8 cellular contexts compared by ENCODE assay signal in the genomic region with DNA sequence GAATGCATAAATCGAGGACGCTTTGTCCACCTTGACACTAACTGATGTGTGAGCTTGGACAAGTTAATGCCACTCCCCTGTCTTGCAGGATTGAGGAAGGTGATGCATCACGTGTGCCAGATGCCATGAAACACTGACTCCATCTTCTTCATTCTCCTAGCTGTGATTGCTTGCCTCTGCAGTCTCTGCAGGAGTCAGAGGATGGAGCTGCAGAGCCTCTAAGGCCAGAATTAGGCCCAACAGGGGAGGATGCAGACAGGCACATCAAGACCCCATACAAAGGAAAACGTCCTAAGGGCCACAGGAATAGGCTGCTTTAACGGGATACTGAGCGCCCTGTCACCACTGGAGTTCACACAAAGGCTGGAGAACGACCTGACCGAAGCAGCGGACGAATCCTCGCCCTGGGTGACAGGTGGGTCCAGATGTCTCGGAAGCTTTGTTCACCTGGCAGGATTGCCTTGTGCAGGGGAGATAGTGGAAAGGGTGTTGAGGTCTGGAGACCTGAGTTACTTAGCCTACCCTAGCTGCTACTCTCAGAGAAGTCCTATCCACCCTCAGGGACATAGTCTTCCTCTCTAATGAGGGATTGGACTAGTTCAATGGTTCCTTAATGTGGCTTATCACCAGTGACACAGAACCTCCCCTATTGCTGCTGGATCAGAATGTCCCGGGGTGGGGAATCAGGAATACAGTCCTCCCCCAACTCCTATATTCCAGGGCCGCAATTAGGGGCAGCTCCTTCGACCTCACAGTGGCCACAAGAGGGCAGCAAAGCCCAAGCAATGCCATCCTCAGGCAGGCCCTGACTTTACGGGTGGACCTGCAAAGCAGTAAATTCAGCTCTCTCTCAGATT. TPM values are rescaled to one million over a fixed set of nuclear protein-coding genes. Genes with fewer than 3 reads are reported as not detected.
A peak's percentile ranks its signal among the peaks of the same experiment; 100 is the strongest.
DNase-seq lines count a peak whose midpoint lies in the region; ATAC-seq and TF ChIP-seq lines count a peak whose summit lies in the region.

No MANE protein-coding gene starts in this region.

- H2AK5ac ChIP-seq in IMR-90 (ENCODE audit: low read depth, low read length) = no peak overlapping the region

- no peak overlapping the region for H3K14ac ChIP-seq in IMR-90 (replicated peaks; ENCODE audit: low read depth, low read length)

- H3K36me3 Mint-ChIP-seq in activated T-cell treated with anti-CD3 and anti-CD28 coated beads, Interleukin-2, amount 50 U/mL, for 4 hours (ENCODE audit: insufficient read depth) = no peaks in the 10 kb centered on the region

- dilution Hi-C loops in IMR-90 (cut with HindIII; ENCODE audit: low sequenced_read_pairs, unreplicated experiment) = no loop called here

- peak overlapping the region; percentile 62 for H2AFZ ChIP-seq in IMR-90 (replicated peaks; ENCODE audit: low read length, poor library complexity)

- H3K27me3 Mint-ChIP-seq in activated T-cell treated with anti-CD3 and anti-CD28 coated beads, Interleukin-2, amount 50 U/mL, for 4 hours (ENCODE audit: low read depth) = peaks cover 14% of the 10 kb centered on the region

- no peak overlapping the region for H3K4ac ChIP-seq in IMR-90 (ENCODE audit: low read depth, low read length)

- H4K8ac ChIP-seq in IMR-90 (ENCODE audit: low read depth in 2 of 2, low read length in 2 of 2) = no peak overlapping the region

- no peak overlapping the region for H3K27ac ChIP-seq in IMR-90 (ENCODE audit: insufficient read depth, low read length)
- H3K27ac ChIP-seq in Peyer's patch = no peak overlapping the region
- no peak overlapping the region for H3K27ac ChIP-seq in neutrophil
- H3K27ac ChIP-seq in suprapubic skin = no peak overlapping the region

- H2BK15ac ChIP-seq in IMR-90 (ENCODE audit: low read depth, low read length) = no peak overlapping the region

- H3K56ac ChIP-seq in IMR-90 (ENCODE audit: extremely low read depth, insufficient read depth, low read length) = no peak overlapping the region

- TF ChIP-seq POLR2A in IMR-90 (IDR thresholded peaks at IDR 0.05; ENCODE audit: low read depth, low read length) (no peak), Peyer's patch (IDR thresholded peaks at IDR 0.05) (no peak), suprapubic skin (IDR thresholded peaks at IDR 0.05) (no peak)

- no peak for TF ChIP-seq EP300 in suprapubic skin (IDR thresholded peaks at IDR 0.05)

- H3K18ac ChIP-seq in IMR-90 (ENCODE audit: low read depth, low read length) = no peak overlapping the region

- no peaks in the 10 kb centered on the region; the same call in 1 of the 2 replicates for H3K27me3 ChIP-seq in IMR-90 (ENCODE audit: control insufficient read depth, insufficient read depth, low read length)
- H3K27me3 ChIP-seq in Peyer's patch = no peaks in the 10 kb centered on the region
- peaks cover 44% of the 10 kb centered on the region for H3K27me3 ChIP-seq in neutrophil
- H3K27me3 ChIP-seq in suprapubic skin = no peaks in the 10 kb centered on the region

- no peaks in the 10 kb centered on the region for H4K20me1 ChIP-seq in IMR-90 (ENCODE audit: insufficient read depth, low read length)

- no peak overlapping the region; the same call in 1 of the 2 replicates for H3K23ac ChIP-seq in IMR-90 (ENCODE audit: low read depth, low read length)

- TF ChIP-seq RAD21 in IMR-90 (IDR thresholded peaks at IDR 0.05; ENCODE audit: low read length) = peak; percentile 88

- no peak overlapping the region for H3K4me3 ChIP-seq in IMR-90 (ENCODE audit: insufficient read depth, low read depth, low read length)
- no peak overlapping the region for H3K4me3 ChIP-seq in Peyer's patch
- H3K4me3 ChIP-seq in fibroblast of mammary gland (ENCODE audit: control insufficient read depth, low read depth, low read length) = no peak overlapping the region
- no peak overlapping the region for H3K4me3 ChIP-seq in neutrophil (ENCODE audit: low read depth in 1 of 2, low read length in 1 of 2)
- no peak overlapping the region for H3K4me3 ChIP-seq in suprapubic skin

- TF ChIP-seq CTCF in IMR-90 (conservative IDR thresholded peaks at IDR 0.05; ENCODE audit: low read depth, low read length) (peak; percentile 87), Peyer's patch (IDR thresholded peaks at IDR 0.05) (peak; percentile 34 to 80 (median 78)), fibroblast of mammary gland (conservative IDR thresholded peaks at IDR 0.05; ENCODE audit: control insufficient read depth, insufficient read depth, low read depth, low read length) (peak; percentile 80), neutrophil (IDR thresholded peaks at IDR 0.05) (peak; percentile 48), suprapubic skin (IDR thresholded peaks at IDR 0.05) (peak; percentile 49 to 74)

- H3K4me1 ChIP-seq in IMR-90 (ENCODE audit: control insufficient read depth, insufficient read depth, low read length) (no peaks in the 10 kb centered on the region), Peyer's patch (peaks cover 0 to 7% (median 0%) of the 10 kb centered on the region in 4 donors), neutrophil (ENCODE audit: control insufficient read depth in 1 of 2, insufficient read depth in 1 of 2, low read depth in 1 of 2, low read length in 1 of 2) (peaks cover 6 to 8% of the 10 kb centered on the region in 2 experiments), suprapubic skin (peaks cover 11% of the 10 kb centered on the region)

- no peak overlapping the region for H2BK120ac ChIP-seq in IMR-90 (ENCODE audit: low read depth, low read length)

- H3K9ac ChIP-seq in IMR-90 (ENCODE audit: low read depth, low read length) = no peak overlapping the region

- POLR2A ChIA-PET in IMR-90 (lab: Charles Lee; ENCODE audit: unreplicated experiment) = interaction anchor here (0.5 kb wide), 1 partner anchor 192 kb away, joined by 4 read pairs; no protein-coding TSS in a partner anchor

- in situ Hi-C loops in IMR-90 (cut with MboI; ENCODE audit: low sequenced_read_pairs) = loop anchor here (5.0 to 25.0 kb wide), 4 partner anchors 181 to 816 kb away; no protein-coding TSS in a partner anchor

- DNase-seq in C1 segment of cervical spinal cord (lab: John Stamatoyannopoulos, UW) (peak in 12 of 14 donors; percentile 9 to 73 (median 54)), IMR-90 (peak; percentile 69), Peyer's patch (peak; percentile 58 to 88 (median 78)), fibroblast of mammary gland (ENCODE audit: low read depth) (peak; percentile 64), suprapubic skin (ENCODE audit: low spot score in 2 of 2) (peak in 1 of 2 donors; percentile 81)
- peak; percentile 74 for DNase-seq in activated T-cell treated with anti-CD3 and anti-CD28 coated beads, Interleukin-2, amount 50 U/mL, for 4 hours

- H4K91ac ChIP-seq in IMR-90 (ENCODE audit: insufficient read depth, low read depth, low read length) = no peak overlapping the region

- H3K9me3 ChIP-seq in IMR-90 (ENCODE audit: control insufficient read depth, insufficient read depth, low read length) (no peaks in the 10 kb centered on the region), Peyer's patch (no peaks in the 10 kb centered on the region), neutrophil (no peaks in the 10 kb centered on the region), suprapubic skin (no peaks in the 10 kb centered on the region)

- no TSS peak for BruUV-seq in IMR-90 (replicated peaks; lab: Mats Ljungman, UMichigan)

- no peaks in the 10 kb centered on the region for H3K9me3 Mint-ChIP-seq in activated T-cell treated with anti-CD3 and anti-CD28 coated beads, Interleukin-2, amount 50 U/mL, for 4 hours

- no peak overlapping the region for H3K4me3 Mint-ChIP-seq in activated T-cell treated with anti-CD3 and anti-CD28 coated beads, Interleukin-2, amount 50 U/mL, for 4 hours

- no peak overlapping the region for H2BK5ac ChIP-seq in IMR-90 (ENCODE audit: low read depth, low read length, poor library complexity, severe bottlenecking)

- H3K9me1 ChIP-seq in IMR-90 (ENCODE audit: insufficient read depth, low read length) = no peaks in the 10 kb centered on the region

- no peak overlapping the region for H2BK20ac ChIP-seq in IMR-90 (ENCODE audit: low read depth, low read length)

- H3K36me3 ChIP-seq in IMR-90 (ENCODE audit: control insufficient read depth, insufficient read depth, low read length) = no peaks in the 10 kb centered on the region
- no peaks in the 10 kb centered on the region for H3K36me3 ChIP-seq in Peyer's patch
- H3K36me3 ChIP-seq in neutrophil = no peaks in the 10 kb centered on the region
- no peaks in the 10 kb centered on the region for H3K36me3 ChIP-seq in suprapubic skin

- WGBS in IMR-90 (ENCODE audit: extremely low coverage in 2 of 2, insufficient read length in 1 of 2), 2 experiments = 84% methylated on average over 10 of the region's 16 CpGs; no CpG with 5 or more reads in 1 of the 2 experiments
- 76% methylated on average over 13 of the region's 16 CpGs for WGBS in suprapubic skin

- H4K5ac ChIP-seq in IMR-90 (ENCODE audit: low read depth, low read length) = no peak overlapping the region

- H3K4me1 Mint-ChIP-seq in activated T-cell treated with anti-CD3 and anti-CD28 coated beads, Interleukin-2, amount 50 U/mL, for 4 hours (ENCODE audit: low read depth) = peaks cover 10% of the 10 kb centered on the region

- CTCF ChIA-PET in IMR-90 (lab: Yijun Ruan, JAX) = interaction anchor here (0.6 to 2.2 kb wide), 21 partner anchors 10 to 239 kb away, joined by 3 to 21 read pairs (median 3); no protein-coding TSS in a partner anchor

- ATAC-seq in GM19372 (IDR thresholded peaks at IDR 0.05; ENCODE audit: low read depth, unreplicated experiment) = peak; percentile 66
- ATAC-seq in IMR-90 (ENCODE audit: low read depth) = peak; percentile 82
- peak; percentile 73 to 80 for ATAC-seq in activated T-cell treated with anti-CD3 and anti-CD28 coated beads, Interleukin-2, amount 50 U/mL, for 4 hours

- H3K4me2 ChIP-seq in IMR-90 (ENCODE audit: low read depth, low read length) = no peak overlapping the region

- no peak overlapping the region for H2AK9ac ChIP-seq in IMR-90 (replicated peaks; ENCODE audit: low read depth, low read length, poor library complexity)

- H3K79me1 ChIP-seq in IMR-90 (ENCODE audit: low read depth in 1 of 2, low read length in 2 of 2) = no peaks in the 10 kb centered on the region

- intact Hi-C loops in IMR-90 (cut with micrococcal nuclease) = loop anchor here (1.0 kb wide), 3 partner anchors 177 to 482 kb away; no protein-coding TSS in a partner anchor

TF ChIP-seq in IMR-90, 13 proteins besides CTCF, POLR2A, EP300 and RAD21:
- no peak for TF ChIP-seq RCOR1 (IDR thresholded peaks at IDR 0.05; ENCODE audit: insufficient replicate concordance, low read length)
- peak; percentile 76 for TF ChIP-seq SMC3 (IDR thresholded peaks at IDR 0.05; ENCODE audit: low read depth, low read length)

RNA-seq across cellular contexts. Expression of gene DBX1, which starts 32.4 kb away (rescaled TPM):
- total RNA-seq in IMR-90 (2012; rRNA removed) (not detected in 2 replicates), Peyer's patch (not detected), suprapubic skin (not detected)
- polyA plus RNA-seq in IMR-90 (2012; rRNA removed) = not detected in 2 replicates
- not detected in 2 replicates for polyA plus RNA-seq in IMR-90 (2012; cell fraction: cytosol; rRNA removed)
- polyA plus RNA-seq in IMR-90 (2012; cell fraction: nucleus; rRNA removed; ENCODE audit: low replicate concordance) = not detected in 2 replicates
- total RNA-seq in activated T-cell treated with anti-CD3 and anti-CD28 coated beads, Interleukin-2, amount 50 U/mL, for 4 hours = not detected
